Comparison of ENCODE assay signal across 2 cellular contexts in genomic region chr19:58374200-58374599, GRCh38.
A peak's percentile ranks its signal among the peaks of the same experiment; 100 is the strongest.
TF ChIP-seq lines count a peak whose summit lies in the region.

No MANE protein-coding gene starts in this region.

TF ChIP-seq in SK-N-SH treated with all-trans-retinoic acid at 6 μM for 48 hours, 23 proteins besides CTCF, POLR2A, EP300 and RAD21 (continued from another document):
- TF ChIP-seq ZNF8 (CRISPR knock-in tag; IDR thresholded peaks at IDR 0.05): peak; percentile 61; the same call in 1 of the 2 replicates

TF ChIP-seq in SK-N-SH, 30 proteins besides CTCF, POLR2A, EP300 and RAD21:
- TF ChIP-seq JUND (IDR thresholded peaks at IDR 0.05) (no peak), EZH2phosphoT487 (IDR thresholded peaks at IDR 0.05; ENCODE audit: borderline replicate concordance, low read depth) (no peak), TAF1 (IDR thresholded peaks at IDR 0.05; ENCODE audit: borderline replicate concordance, low read depth, low read length) (no peak), ELF1 (IDR thresholded peaks at IDR 0.05) (no peak), CHD2 (IDR thresholded peaks at IDR 0.05; ENCODE audit: low read length, partially characterized antibody) (no peak), MXI1 (IDR thresholded peaks at IDR 0.05; ENCODE audit: low read depth, low read length) (no peak), REST (IDR thresholded peaks at IDR 0.05; ENCODE audit: low read depth, low read length) (no peak), POLR2AphosphoS5 (IDR thresholded peaks at IDR 0.05; ENCODE audit: low read depth, low read length) (no peak), SIN3A (IDR thresholded peaks at IDR 0.05; ENCODE audit: borderline replicate concordance, low read depth, low read length) (no peak)
